ENCODE assay signal across 8 cellular contexts in genomic region chr3:41961750-41962679, GRCh38. TPM values are rescaled to one million over a fixed set of nuclear protein-coding genes. Genes with fewer than 3 reads are reported as not detected.
A peak's percentile ranks its signal among the peaks of the same experiment; 100 is the strongest.
DNase-seq lines count a peak whose midpoint lies in the region; ATAC-seq and TF ChIP-seq lines count a peak whose summit lies in the region.

Gene ULK4, minus strand, starts transcription at chr3:41962103. Its CDS starts 7,344 bp downstream, at chr3:41954759.

- H3K27ac ChIP-seq in osteoblast (ENCODE audit: low read depth, low read length) (peak within 1 kb of the TSS; percentile 93), thoracic aorta (peak within 1 kb of the TSS; percentile 82 to 83)

- no peaks in the 10 kb centered on the region for H3K36me3 Mint-ChIP-seq in activated naive CD8-positive, alpha-beta T cell
- no peaks in the 10 kb centered on the region for H3K36me3 Mint-ChIP-seq in glutamatergic neuron (ENCODE audit: unreplicated experiment)

- H2AFZ ChIP-seq in osteoblast (ENCODE audit: low read length) = peak within 1 kb of the TSS; percentile 96

- DNase-seq in NCI-H1092 treated with DMSO at 0.1 percent for 48 hours (lab: John Stamatoyannopoulos, UW) (peak; percentile 94), SKM-1 (lab: John Stamatoyannopoulos, UW; ENCODE audit: unreplicated experiment) (peak; percentile 100), glutamatergic neuron (peak; percentile 92), osteoblast (ENCODE audit: insufficient read length, low spot score, missing footprints) (peak; percentile 96), thoracic aorta (ENCODE audit: low spot score) (peak; percentile 91)

- peaks cover 16% of the 10 kb centered on the region for H3K79me2 ChIP-seq in osteoblast (ENCODE audit: insufficient read depth, low read length)

- TF ChIP-seq CTCF in glutamatergic neuron (IDR thresholded peaks at IDR 0.05; ENCODE audit: partially characterized antibody, unreplicated experiment) (no peak), osteoblast (IDR thresholded peaks at IDR 0.05; ENCODE audit: extremely low read depth, low read depth, low read length) (no peak), thoracic aorta (IDR thresholded peaks at IDR 0.05) (no peak)

- no peaks in the 10 kb centered on the region for H3K27me3 Mint-ChIP-seq in activated naive CD8-positive, alpha-beta T cell
- H3K27me3 Mint-ChIP-seq in glutamatergic neuron (ENCODE audit: unreplicated experiment) = peaks cover 12% of the 10 kb centered on the region

- H3K4me3 ChIP-seq in GM08714 (ENCODE audit: low read length) = peak within 1 kb of the TSS; percentile 79
- peak within 1 kb of the TSS; percentile 96 for H3K4me3 ChIP-seq in osteoblast (ENCODE audit: insufficient read depth, low read length)
- H3K4me3 ChIP-seq in thoracic aorta = peak within 1 kb of the TSS; percentile 87

- ATAC-seq in HG02610 (IDR thresholded peaks at IDR 0.05; ENCODE audit: unreplicated experiment) (peak; percentile 92), thoracic aorta (ENCODE audit: insufficient number of reproducible peaks, low FRiP score, low read depth) (peak; percentile 99)

- H3K27ac Mint-ChIP-seq in activated naive CD8-positive, alpha-beta T cell = peak within 1 kb of the TSS; percentile 92
- peak within 1 kb of the TSS; percentile 88 for H3K27ac Mint-ChIP-seq in glutamatergic neuron (ENCODE audit: unreplicated experiment)

- H3K9me3 Mint-ChIP-seq in activated naive CD8-positive, alpha-beta T cell (ENCODE audit: low read depth) = no peaks in the 10 kb centered on the region
- H3K9me3 Mint-ChIP-seq in glutamatergic neuron (ENCODE audit: unreplicated experiment) = peaks cover 14% of the 10 kb centered on the region

- H3K9me3 ChIP-seq in osteoblast (ENCODE audit: low read depth, low read length) (no peaks in the 10 kb centered on the region), thoracic aorta (no peaks in the 10 kb centered on the region)

- H3K4me2 ChIP-seq in osteoblast (ENCODE audit: insufficient read depth, low read length) = peak within 1 kb of the TSS; percentile 94

- H3K36me3 ChIP-seq in osteoblast (ENCODE audit: insufficient read depth, low read length) (no peaks in the 10 kb centered on the region), thoracic aorta (no peaks in the 10 kb centered on the region)

- no peaks in the 10 kb centered on the region for H4K20me1 ChIP-seq in osteoblast (ENCODE audit: insufficient read depth, low read length)

- peaks cover 11% of the 10 kb centered on the region for H3K4me1 ChIP-seq in osteoblast (ENCODE audit: insufficient read depth, low read length)
- H3K4me1 ChIP-seq in thoracic aorta (ENCODE audit: control insufficient read depth in 1 of 2, low read depth in 2 of 2) = peaks cover 8 to 10% of the 10 kb centered on the region in 2 donors

- H3K27me3 ChIP-seq in osteoblast (ENCODE audit: insufficient read depth, low read length) (no peaks in the 10 kb centered on the region), thoracic aorta (replicated peaks; ENCODE audit: insufficient read depth) (no peaks in the 10 kb centered on the region)

- peaks cover 20% of the 10 kb centered on the region for H3K4me1 Mint-ChIP-seq in activated naive CD8-positive, alpha-beta T cell (ENCODE audit: low read depth)
- H3K4me1 Mint-ChIP-seq in glutamatergic neuron (ENCODE audit: low read depth, unreplicated experiment) = peaks cover 25% of the 10 kb centered on the region

- H3K4me3 Mint-ChIP-seq in activated naive CD8-positive, alpha-beta T cell = peak within 1 kb of the TSS; percentile 97
- peak within 1 kb of the TSS; percentile 99 for H3K4me3 Mint-ChIP-seq in glutamatergic neuron (ENCODE audit: unreplicated experiment)

RNA-seq across cellular contexts. Expression of gene ULK4, which starts in this region (rescaled TPM):
- total RNA-seq in glutamatergic neuron (ENCODE audit: unreplicated experiment) = 9.7 TPM
- 20.6 and 23.9 TPM in 2 replicates for total RNA-seq in osteoblast
- 10 to 100 TPM; 28.7 to 38.4 TPM for total RNA-seq in thoracic aorta

Comparison
In these comparisons a context has a peak if more than half of its experiments do, and no peak if none do; other contexts are left out.
1. Peak in every context shown above with its lines: DNase-seq, ATAC-seq, H3K4me3 ChIP-seq and H3K27ac ChIP-seq.